Comparison of ENCODE assay signal across 1 cellular context in genomic region chr6:89495961-89496535, GRCh38.
TF ChIP-seq lines count a peak whose summit lies in the region.

No MANE protein-coding gene starts in this region.

TF ChIP-seq in K562, 482 proteins besides CTCF, POLR2A, EP300 and RAD21 (continued from another document):
- TF ChIP-seq NR2F6 (CRISPR knock-in tag; IDR thresholded peaks at IDR 0.05) (no peak), POLR3G (IDR thresholded peaks at IDR 0.05; ENCODE audit: extremely low read depth, insufficient read length, insufficient replicate concordance) (no peak), ZBTB17 (CRISPR knock-in tag; IDR thresholded peaks at IDR 0.05) (no peak), MCM7 (IDR thresholded peaks at IDR 0.05) (no peak), ZNF398 (CRISPR knock-in tag; IDR thresholded peaks at IDR 0.05) (no peak), ZNF699 (CRISPR knock-in tag; IDR thresholded peaks at IDR 0.05; ENCODE audit: insufficient replicate concordance) (no peak), BRD9 (IDR thresholded peaks at IDR 0.05; ENCODE audit: low read depth, partially characterized antibody) (no peak), ZNF384 (IDR thresholded peaks at IDR 0.05; ENCODE audit: low read depth, low read length) (no peak), CBX5 (IDR thresholded peaks at IDR 0.05; ENCODE audit: borderline replicate concordance, low read depth) (no peak), ZNF282 (CRISPR knock-in tag; IDR thresholded peaks at IDR 0.05) (no peak), DLX4 (CRISPR knock-in tag; IDR thresholded peaks at IDR 0.05) (no peak), GTF2F1 (IDR thresholded peaks at IDR 0.05; ENCODE audit: low read depth, low read length) (no peak), ZNF785 (CRISPR knock-in tag; IDR thresholded peaks at IDR 0.05) (no peak), KDM2B (CRISPR knock-in tag; IDR thresholded peaks at IDR 0.05) (no peak), PPARD (CRISPR knock-in tag; IDR thresholded peaks at IDR 0.05) (no peak), ZNF280B (CRISPR knock-in tag; IDR thresholded peaks at IDR 0.05) (no peak), CBFA2T3 (IDR thresholded peaks at IDR 0.05) (peak; percentile 75), ZNF121 (CRISPR knock-in tag; conservative IDR thresholded peaks at IDR 0.05) (no peak), HMG20B (CRISPR knock-in tag; IDR thresholded peaks at IDR 0.05) (no peak), NFXL1 (CRISPR knock-in tag; IDR thresholded peaks at IDR 0.05) (no peak), KLF10 (CRISPR knock-in tag; IDR thresholded peaks at IDR 0.05) (no peak), GTF2A2 (tag; IDR thresholded peaks at IDR 0.05) (no peak), ZNF175 (CRISPR knock-in tag; IDR thresholded peaks at IDR 0.05; ENCODE audit: low read depth) (peak; percentile 50; the same call in 1 of the 2 replicates), FOXP4 (CRISPR knock-in tag; IDR thresholded peaks at IDR 0.05; ENCODE audit: borderline replicate concordance) (no peak), ZNF165 (CRISPR knock-in tag; IDR thresholded peaks at IDR 0.05; ENCODE audit: borderline replicate concordance) (no peak), CBFA2T2 (conservative IDR thresholded peaks at IDR 0.05) (peak; percentile 55; the same call in 1 of the 2 replicates), POLR2G (IDR thresholded peaks at IDR 0.05; ENCODE audit: low read depth, low read length) (no peak), ZFPM2 (CRISPR knock-in tag; IDR thresholded peaks at IDR 0.05) (no peak), PREB (CRISPR knock-in tag; IDR thresholded peaks at IDR 0.05) (no peak)
TF ChIP-seq in K562: peak in this region for 37.
